In genomic region chr4:112516076-112516385, GRCh38 we compare ENCODE assay signal across 9 cellular contexts. TPM values are rescaled to one million over a fixed set of nuclear protein-coding genes. Genes with fewer than 3 reads are reported as not detected.
DNase-seq lines count a peak whose midpoint lies in the region; ATAC-seq and TF ChIP-seq lines count a peak whose summit lies in the region.
"Had no signal": no experiment of that assay in that cellular context is flagged by ENCODE, and none has a peak within 500 bp of the region (broad histone marks: within the 10 kb centered on the region; RNA-seq: fewer than 3 reads in every experiment).

Gene NEUROG2 (minus strand): TSS chr4:112516180. CDS start chr4:112515475, 705 bp downstream.

- peak within 1 kb of the TSS; percentile 51 for H3K4me3 ChIP-seq in A673 (ENCODE audit: low read depth, low read length, poor library complexity, severe bottlenecking)
- peak within 1 kb of the TSS; percentile 55 to 61 for H3K4me3 ChIP-seq in muscle layer of colon (ENCODE audit: low read depth in 1 of 2, low read length in 2 of 2)

- H3K4me3 Mint-ChIP-seq in central memory CD8-positive, alpha-beta T cell, result peak within 1 kb of the TSS; percentile 76

- H3K36me3 Mint-ChIP-seq in central memory CD8-positive, alpha-beta T cell (ENCODE audit: insufficient read depth), result peaks cover 8% of the 10 kb centered on the region

- H3K36me3 ChIP-seq in A673 (ENCODE audit: insufficient read depth, low read length, poor library complexity, severe bottlenecking), result no peaks in the 10 kb centered on the region
- no peaks in the 10 kb centered on the region for H3K36me3 ChIP-seq in muscle layer of colon (ENCODE audit: insufficient read depth, low read length)

- DNase-seq in A673 (ENCODE audit: low spot score), result no peak
- peak; percentile 31 for DNase-seq in HuH-7.5 (ENCODE audit: low spot score)
- DNase-seq in central memory CD8-positive, alpha-beta T cell (ENCODE audit: low spot score in 2 of 2), result no peak
- no peak for DNase-seq in NCI-H2029 (lab: John Stamatoyannopoulos, UW)
- DNase-seq in KG1 (lab: John Stamatoyannopoulos, UW), result no peak
- no peak for DNase-seq in stimulated activated CD4-positive, alpha-beta T cell treated with anti-CD3 and anti-CD28 coated beads, Interleukin-2, amount 100 ng/mL, for 48 hours
- no peak for DNase-seq in head of caudate nucleus
- DNase-seq: NCI-H2107 had no signal

- POLR2A ChIA-PET in A673 (lab: Charles Lee; ENCODE audit: low non-redundant PET), result no interaction called here

- H3K4me1 ChIP-seq in A673 (ENCODE audit: insufficient read depth, low read length, poor library complexity, severe bottlenecking) (peaks cover 29% of the 10 kb centered on the region), muscle layer of colon (ENCODE audit: insufficient read depth, low read length) (peaks cover 25% of the 10 kb centered on the region)

- H3K9me3 ChIP-seq in A673 (ENCODE audit: low read depth, low read length, poor library complexity, severe bottlenecking), result peaks cover 6% of the 10 kb centered on the region
- H3K9me3 ChIP-seq in muscle layer of colon (ENCODE audit: low read length), result peaks cover 8% of the 10 kb centered on the region

- no peaks in the 10 kb centered on the region for H3K9me3 Mint-ChIP-seq in central memory CD8-positive, alpha-beta T cell

- intact Hi-C loops in A673 (cut with micrococcal nuclease; ENCODE audit: unreplicated experiment), result no loop called here
- intact Hi-C loops in head of caudate nucleus (cut with DNase I), result loop anchor here (5.0 kb wide), 1 partner anchor 1889 kb away; no protein-coding TSS in a partner anchor

- H3K27me3 ChIP-seq in A673 (replicated peaks; ENCODE audit: insufficient read depth, low read depth, low read length, poor library complexity) (peaks cover 98% of the 10 kb centered on the region), muscle layer of colon (ENCODE audit: control insufficient read depth in 1 of 2, insufficient read depth in 2 of 2, low read length in 2 of 2) (peaks cover 87 to 98% of the 10 kb centered on the region in 2 donors)

- no peak for TF ChIP-seq CTCF in A673 (conservative IDR thresholded peaks at IDR 0.05; ENCODE audit: low read depth, low read length)

- H3K27ac ChIP-seq in A673 (ENCODE audit: low read depth, low read length, poor library complexity, severe bottlenecking) (no peak within 1 kb of the TSS), muscle layer of colon (ENCODE audit: low read depth, low read length) (no peak within 1 kb of the TSS)

- ATAC-seq in central memory CD8-positive, alpha-beta T cell (replicated peaks; ENCODE audit: extremely low read depth, poor library complexity, severe bottlenecking), result peak; percentile 20

- H3K27me3 Mint-ChIP-seq in central memory CD8-positive, alpha-beta T cell, result peaks cover 100% of the 10 kb centered on the region

- H3K9ac ChIP-seq in muscle layer of colon (ENCODE audit: low read length), result no peak within 1 kb of the TSS

- H3K4me1 Mint-ChIP-seq in central memory CD8-positive, alpha-beta T cell, result peaks cover 51% of the 10 kb centered on the region

- BruUV-seq in A673 (replicated peaks; lab: Mats Ljungman, UMichigan), result no TSS peak

- peak within 1 kb of the TSS; percentile 12 for H3K27ac Mint-ChIP-seq in central memory CD8-positive, alpha-beta T cell (ENCODE audit: low read depth)

- CTCF ChIA-PET in A673 (lab: Charles Lee), result interaction anchor here (0.6 kb wide), 1 partner anchor 189 kb away, joined by 11 read pairs; no protein-coding TSS in a partner anchor

RNA-seq across cellular contexts. Expression of gene NEUROG2, which starts in this region (rescaled TPM):
- total RNA-seq in A673 (2021), result not detected in 2 replicates
